In genomic region chr12:58310368-58310767, GRCh38 we compare ENCODE assay signal across 14 cellular contexts.
A peak's percentile ranks its signal among the peaks of the same experiment; 100 is the strongest.
DNase-seq lines count a peak whose midpoint lies in the region; ATAC-seq and TF ChIP-seq lines count a peak whose summit lies in the region.
"Had no signal": no experiment of that assay in that cellular context is flagged by ENCODE, and none has a peak within 500 bp of the region (broad histone marks: within the 10 kb centered on the region; RNA-seq: fewer than 3 reads in every experiment).

No MANE protein-coding gene starts in this region.

- peak overlapping the region; percentile 73 for H3K27ac Mint-ChIP-seq in chondrocyte (ENCODE audit: unreplicated experiment)
- H3K27ac Mint-ChIP-seq: naive B cell had no signal

- no peaks in the 10 kb centered on the region for H3K36me3 ChIP-seq in IMR-90 (ENCODE audit: control insufficient read depth, insufficient read depth, low read length)
- H3K36me3 ChIP-seq: BE2C, vagina had no signal

- dilution Hi-C loops in IMR-90 (cut with HindIII; ENCODE audit: low sequenced_read_pairs, unreplicated experiment): no loop called here

- no peak for TF ChIP-seq RAD21 in IMR-90 (IDR thresholded peaks at IDR 0.05; ENCODE audit: low read length)

- H4K8ac ChIP-seq in IMR-90 (ENCODE audit: low read depth in 2 of 2, low read length in 2 of 2): peak overlapping the region; percentile 42 to 85; a peak in 3 of 4 replicates

- H3K79me1 ChIP-seq in IMR-90 (ENCODE audit: low read depth in 1 of 2, low read length in 2 of 2): no peaks in the 10 kb centered on the region

- H3K4me3 ChIP-seq in IMR-90 (ENCODE audit: insufficient read depth, low read depth, low read length): no peak overlapping the region
- H3K4me3 ChIP-seq: vagina had no signal

- no peaks in the 10 kb centered on the region for H3K27me3 ChIP-seq in IMR-90 (ENCODE audit: control insufficient read depth, insufficient read depth, low read length)
- H3K27me3 ChIP-seq: vagina had no signal

- CTCF ChIA-PET in IMR-90 (lab: Yijun Ruan, JAX): interaction anchor here (0.7 kb wide), 1 partner anchor 79 kb away, joined by 3 read pairs; no protein-coding TSS in a partner anchor

- peaks cover 5% of the 10 kb centered on the region for H3K9me1 ChIP-seq in IMR-90 (ENCODE audit: insufficient read depth, low read length)

- H3K4me1 ChIP-seq in IMR-90 (ENCODE audit: control insufficient read depth, insufficient read depth, low read length): peaks cover 15% of the 10 kb centered on the region
- H3K4me1 ChIP-seq: BE2C had no signal

- intact Hi-C loops in IMR-90 (cut with micrococcal nuclease): loop anchor here (10.0 kb wide), 1 partner anchor 316 kb away; no protein-coding TSS in a partner anchor

- H3K14ac ChIP-seq in IMR-90 (replicated peaks; ENCODE audit: low read depth, low read length): 0 out of 2 replicates have a peak overlapping the region, but pooled peaks have one; percentile 70

- POLR2A ChIA-PET in IMR-90 (lab: Charles Lee; ENCODE audit: unreplicated experiment): no interaction called here

- H3K18ac ChIP-seq in IMR-90 (ENCODE audit: low read depth, low read length): peak overlapping the region; percentile 80

- H3K9me3 Mint-ChIP-seq in chondrocyte (ENCODE audit: low read depth): peaks cover 14% of the 10 kb centered on the region

- no peak overlapping the region; the same call in 1 of the 3 replicates for H2BK15ac ChIP-seq in IMR-90 (ENCODE audit: low read depth, low read length)

- H2BK120ac ChIP-seq in IMR-90 (ENCODE audit: low read depth, low read length): peak overlapping the region; percentile 95

- peak overlapping the region; percentile 86 for H4K91ac ChIP-seq in IMR-90 (ENCODE audit: insufficient read depth, low read depth, low read length)

- peak overlapping the region; percentile 95 for H2BK5ac ChIP-seq in IMR-90 (ENCODE audit: low read depth, low read length, poor library complexity, severe bottlenecking)

- WGBS in IMR-90 (ENCODE audit: extremely low coverage in 2 of 2, insufficient read length in 1 of 2), 2 experiments: no CpG with 5 or more reads among the region's 4 CpGs

- in situ Hi-C loops in IMR-90 (cut with MboI; ENCODE audit: low sequenced_read_pairs): no loop called here
- in situ Hi-C loops in KBM-7 (cut with MboI; ENCODE audit: low pct_unique_long_range_greater_than_20kb, low sequenced_read_pairs): no loop called here

- TF ChIP-seq CTCF in IMR-90 (conservative IDR thresholded peaks at IDR 0.05; ENCODE audit: low read depth, low read length) (0 out of 2 replicates have a peak, but pooled peaks have one; percentile 20), chondrocyte (IDR thresholded peaks at IDR 0.05) (peak; percentile 59)

- H2AK5ac ChIP-seq in IMR-90 (ENCODE audit: low read depth, low read length): 0 out of 2 replicates have a peak overlapping the region, but pooled peaks have one; percentile 66

- peak; percentile 50 for ATAC-seq in IMR-90 (ENCODE audit: low read depth)

- H3K4me1 Mint-ChIP-seq in chondrocyte (ENCODE audit: low read depth): peaks cover 49% of the 10 kb centered on the region
- H3K4me1 Mint-ChIP-seq: naive B cell had no signal

- DNase-seq in AG08395 (ENCODE audit: low spot score) (peak; percentile 9), IMR-90 (peak; percentile 78), chondrocyte (ENCODE audit: low spot score) (no peak), lung microvascular endothelial cell (ENCODE audit: low read depth in 2 of 2) (peak; percentile 23 to 83), kidney tubule cell (ENCODE audit: low spot score) (no peak), NCI-H1694 (lab: John Stamatoyannopoulos, UW) (no peak), SIG-M5 treated with dmso at 0.1 percent for 504 hours (lab: John Stamatoyannopoulos, UW; ENCODE audit: unreplicated experiment) (no peak), KBM-7 (no peak)
- DNase-seq: amygdala, BE2C, GDM1, Karpas-422, naive B cell had no signal

- H3K27ac ChIP-seq in IMR-90 (ENCODE audit: insufficient read depth, low read length): peak overlapping the region; percentile 99; the same call in 1 of the 2 replicates

- H3K4ac ChIP-seq in IMR-90 (ENCODE audit: low read depth, low read length): peak overlapping the region; percentile 97

- H3K56ac ChIP-seq in IMR-90 (ENCODE audit: extremely low read depth, insufficient read depth, low read length): peak overlapping the region; percentile 62; the same call in 1 of the 2 replicates

- H2AFZ ChIP-seq in IMR-90 (replicated peaks; ENCODE audit: low read length, poor library complexity): no peak overlapping the region

- BruUV-seq in IMR-90 (replicated peaks; lab: Mats Ljungman, UMichigan): no TSS peak

- H3K4me2 ChIP-seq in IMR-90 (ENCODE audit: low read depth, low read length): no peak overlapping the region

- H4K20me1 ChIP-seq in IMR-90 (ENCODE audit: insufficient read depth, low read length): no peaks in the 10 kb centered on the region

- H4K5ac ChIP-seq in IMR-90 (ENCODE audit: low read depth, low read length): peak overlapping the region; percentile 26; the same call in 1 of the 2 replicates

- no peak overlapping the region for H2AK9ac ChIP-seq in IMR-90 (replicated peaks; ENCODE audit: low read depth, low read length, poor library complexity)

- no peak overlapping the region for H3K23ac ChIP-seq in IMR-90 (ENCODE audit: low read depth, low read length)

- peaks cover 3% of the 10 kb centered on the region for H3K36me3 Mint-ChIP-seq in chondrocyte (ENCODE audit: low read depth)
- H3K36me3 Mint-ChIP-seq: naive B cell had no signal

- TF ChIP-seq POLR2A in IMR-90 (IDR thresholded peaks at IDR 0.05; ENCODE audit: low read depth, low read length): no peak

- H3K4me3 Mint-ChIP-seq in chondrocyte (ENCODE audit: unreplicated experiment): no peak overlapping the region
- H3K4me3 Mint-ChIP-seq: naive B cell had no signal

- peaks cover 6% of the 10 kb centered on the region for H3K9me3 ChIP-seq in IMR-90 (ENCODE audit: control insufficient read depth, insufficient read depth, low read length)
- H3K9me3 ChIP-seq: BE2C, vagina had no signal

- no peaks in the 10 kb centered on the region for H3K27me3 Mint-ChIP-seq in chondrocyte (ENCODE audit: low read depth)

- H3K9ac ChIP-seq in IMR-90 (ENCODE audit: low read depth, low read length): no peak overlapping the region

- peak overlapping the region; percentile 92 for H2BK20ac ChIP-seq in IMR-90 (ENCODE audit: low read depth, low read length)

TF ChIP-seq in IMR-90, 13 proteins besides CTCF, POLR2A, EP300 and RAD21:
- TF ChIP-seq MAZ (IDR thresholded peaks at IDR 0.05; ENCODE audit: borderline replicate concordance, low read depth, low read length) (no peak), SMC3 (IDR thresholded peaks at IDR 0.05; ENCODE audit: low read depth, low read length) (no peak), FOS (IDR thresholded peaks at IDR 0.05; ENCODE audit: low read depth, low read length) (peak; percentile 65; the same call in 1 of the 2 replicates)

Comparison
In these comparisons a context has a peak if more than half of its experiments do, and no peak if none do; other contexts are left out.
1. DNase-seq: peak in AG08395 (single experiment), IMR-90 (single experiment) and lung microvascular endothelial cell (2 of 2); none in chondrocyte (single experiment), kidney tubule cell (single experiment), NCI-H1694 (single experiment), SIG-M5 treated with dmso at 0.1 percent for 504 hours (single experiment) and KBM-7 (single experiment).